Comparison of ENCODE assay signal across 8 cellular contexts in the genomic region with DNA sequence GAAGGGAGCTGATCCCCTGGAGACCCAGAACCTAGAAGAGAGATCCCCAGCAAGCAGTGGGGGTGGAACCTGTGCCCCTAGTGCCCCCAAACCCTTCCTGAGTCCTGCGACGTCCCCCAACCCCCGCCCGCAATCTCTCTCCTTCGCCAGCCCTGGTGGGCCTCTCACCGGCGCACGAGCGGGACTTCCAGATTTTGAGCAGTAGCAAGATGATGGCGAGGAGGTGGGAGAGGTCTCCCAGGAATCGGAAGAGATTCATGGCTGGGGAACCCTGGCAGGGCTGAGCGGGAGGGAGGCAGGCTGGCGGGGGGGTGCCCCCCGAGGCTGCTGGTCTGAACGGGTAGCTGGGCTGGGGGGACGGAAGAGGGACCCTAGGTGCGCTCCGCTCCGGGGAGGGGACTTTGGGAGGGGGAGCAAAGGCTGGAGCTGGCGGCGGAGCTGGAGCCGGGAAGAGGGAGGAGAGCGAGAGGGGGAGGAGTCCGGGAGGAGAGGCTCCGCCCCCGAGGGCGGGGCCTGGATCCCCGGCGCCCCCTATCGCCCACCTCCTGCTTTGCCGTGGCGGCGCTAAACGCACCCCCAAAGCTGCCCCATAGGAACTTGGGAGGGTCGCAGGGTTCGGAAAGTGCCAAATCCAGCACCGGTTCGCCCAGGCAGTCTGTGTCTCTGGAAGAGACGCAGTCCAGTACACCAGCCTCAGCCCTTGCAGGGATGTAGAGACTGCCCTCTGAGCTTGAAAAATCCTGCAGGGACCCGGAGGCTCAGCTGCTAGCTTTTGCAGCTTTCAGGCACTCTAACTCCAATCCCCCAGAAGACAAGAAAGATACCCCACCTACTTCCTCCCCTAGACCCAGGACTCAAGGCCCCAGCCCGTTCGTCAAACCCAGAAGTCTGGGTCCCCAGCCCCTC. TPM values are rescaled to one million over a fixed set of nuclear protein-coding genes. Genes with fewer than 3 reads are reported as not detected.
DNase-seq lines count a peak whose midpoint lies in the region; ATAC-seq, FAIRE-seq and TF ChIP-seq lines count a peak whose summit lies in the region.

A gene (minus strand): TSS at position 452 of the 906 bp plus-strand sequence. CDS start 193 bp downstream, at position 259.

- H3K27ac ChIP-seq in neural cell (ENCODE audit: low read length) (peak within 1 kb of the TSS; percentile 87), substantia nigra (ENCODE audit: low read depth, low read length, poor library complexity, severe bottlenecking) (peak within 1 kb of the TSS; percentile 84)

- no peak for FAIRE-seq in HTR-8/SVneo (lab: Jason Lieb, UNC)

- H3F3A ChIP-seq in neural cell (ENCODE audit: insufficient read depth, low read length, poor library complexity, severe bottlenecking), result no peaks in the 10 kb centered on the region

- TF ChIP-seq CTCF in AG10803 (conservative IDR thresholded peaks at IDR 0.05; ENCODE audit: low read length), result peak; percentile 86
- peak; percentile 93 for TF ChIP-seq CTCF in foreskin fibroblast (IDR thresholded peaks at IDR 0.05; ENCODE audit: low read depth, low read length)
- peak; percentile 96 for TF ChIP-seq CTCF in neural cell (IDR thresholded peaks at IDR 0.05; ENCODE audit: poor library complexity, severe bottlenecking)

- peak within 1 kb of the TSS; percentile 94 for H3K4me2 ChIP-seq in neural cell (ENCODE audit: low read length)

- no peaks in the 10 kb centered on the region for H4K20me1 ChIP-seq in neural cell (ENCODE audit: insufficient read depth)

- peaks cover 5% of the 10 kb centered on the region for H3K27me3 ChIP-seq in neural cell (ENCODE audit: insufficient read depth, low read depth, low read length)

- peak; percentile 65 for ATAC-seq in GM18907 (IDR thresholded peaks at IDR 0.05; ENCODE audit: unreplicated experiment)

- H3K79me2 ChIP-seq in neural cell (replicated peaks; ENCODE audit: insufficient read depth, low read length), result peaks cover 21% of the 10 kb centered on the region

- no peak for TF ChIP-seq RAD21 in neural cell (conservative IDR thresholded peaks at IDR 0.05)

- H3K9me3 ChIP-seq in neural cell (ENCODE audit: low read length), result no peaks in the 10 kb centered on the region

- H3K4me3 ChIP-seq in AG10803 (ENCODE audit: low read length) (peak within 1 kb of the TSS; percentile 95), foreskin fibroblast (ENCODE audit: low read depth in 1 of 2, low read length in 2 of 2) (peak within 1 kb of the TSS; percentile 86 to 95), neural cell (ENCODE audit: low read length) (peak within 1 kb of the TSS; percentile 94)

- H3K9me2 ChIP-seq in neural cell (ENCODE audit: insufficient read depth, low read length), result no peaks in the 10 kb centered on the region

- H2AFZ ChIP-seq in neural cell (ENCODE audit: low read depth, low read length), result peak within 1 kb of the TSS; percentile 87

- H3K36me3 ChIP-seq in neural cell (ENCODE audit: insufficient read depth, low read length), result no peaks in the 10 kb centered on the region

- H3K9ac ChIP-seq in neural cell (ENCODE audit: low read length), result peak within 1 kb of the TSS; percentile 94

- DNase-seq in AG10803 (ENCODE audit: low read depth), result peak; percentile 66
- peak; percentile 79 for DNase-seq in HTR-8/SVneo (ENCODE audit: insufficient read length, low spot score)
- peak; percentile 56 for DNase-seq in RPMI8226
- peak; percentile 68 for DNase-seq in activated gamma-delta T cell treated with Interleukin-2 at 50 U/mL for 16 hours
- peak; percentile 60 to 88 for DNase-seq in foreskin fibroblast
- DNase-seq in substantia nigra (lab: John Stamatoyannopoulos, UW), result peak; percentile 31 to 86 (median 72)

- TF ChIP-seq EP300 in neural cell (conservative IDR thresholded peaks at IDR 0.05; ENCODE audit: poor library complexity, severe bottlenecking), result no peak

TF ChIP-seq in neural cell, 6 proteins besides CTCF, POLR2A, EP300 and RAD21:
- peak; percentile 89 for TF ChIP-seq POLR2AphosphoS5 (IDR thresholded peaks at IDR 0.05)
- peak; percentile 58 for TF ChIP-seq SMC3 (conservative IDR thresholded peaks at IDR 0.05; ENCODE audit: poor library complexity)
- TF ChIP-seq, protein P1, sequence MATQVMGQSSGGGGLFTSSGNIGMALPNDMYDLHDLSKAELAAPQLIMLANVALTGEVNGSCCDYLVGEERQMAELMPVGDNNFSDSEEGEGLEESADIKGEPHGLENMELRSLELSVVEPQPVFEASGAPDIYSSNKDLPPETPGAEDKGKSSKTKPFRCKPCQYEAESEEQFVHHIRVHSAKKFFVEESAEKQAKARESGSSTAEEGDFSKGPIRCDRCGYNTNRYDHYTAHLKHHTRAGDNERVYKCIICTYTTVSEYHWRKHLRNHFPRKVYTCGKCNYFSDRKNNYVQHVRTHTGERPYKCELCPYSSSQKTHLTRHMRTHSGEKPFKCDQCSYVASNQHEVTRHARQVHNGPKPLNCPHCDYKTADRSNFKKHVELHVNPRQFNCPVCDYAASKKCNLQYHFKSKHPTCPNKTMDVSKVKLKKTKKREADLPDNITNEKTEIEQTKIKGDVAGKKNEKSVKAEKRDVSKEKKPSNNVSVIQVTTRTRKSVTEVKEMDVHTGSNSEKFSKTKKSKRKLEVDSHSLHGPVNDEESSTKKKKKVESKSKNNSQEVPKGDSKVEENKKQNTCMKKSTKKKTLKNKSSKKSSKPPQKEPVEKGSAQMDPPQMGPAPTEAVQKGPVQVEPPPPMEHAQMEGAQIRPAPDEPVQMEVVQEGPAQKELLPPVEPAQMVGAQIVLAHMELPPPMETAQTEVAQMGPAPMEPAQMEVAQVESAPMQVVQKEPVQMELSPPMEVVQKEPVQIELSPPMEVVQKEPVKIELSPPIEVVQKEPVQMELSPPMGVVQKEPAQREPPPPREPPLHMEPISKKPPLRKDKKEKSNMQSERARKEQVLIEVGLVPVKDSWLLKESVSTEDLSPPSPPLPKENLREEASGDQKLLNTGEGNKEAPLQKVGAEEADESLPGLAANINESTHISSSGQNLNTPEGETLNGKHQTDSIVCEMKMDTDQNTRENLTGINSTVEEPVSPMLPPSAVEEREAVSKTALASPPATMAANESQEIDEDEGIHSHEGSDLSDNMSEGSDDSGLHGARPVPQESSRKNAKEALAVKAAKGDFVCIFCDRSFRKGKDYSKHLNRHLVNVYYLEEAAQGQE (IDR thresholded peaks at IDR 0.05; ENCODE audit: borderline replicate concordance), result peak; percentile 65
- TF ChIP-seq EZH2 (IDR thresholded peaks at IDR 0.05; ENCODE audit: borderline replicate concordance, insufficient read depth, low read length, poor library complexity, severe bottlenecking), result no peak
- TF ChIP-seq MXI1 (conservative IDR thresholded peaks at IDR 0.05; ENCODE audit: poor library complexity, severe bottlenecking), result peak; percentile 29
- peak; percentile 87 for TF ChIP-seq TAF1 (IDR thresholded peaks at IDR 0.05; ENCODE audit: low read depth)

RNA-seq across cellular contexts. Expression of the gene that starts here (rescaled TPM):
- 42.3 and 46.9 TPM in 2 replicates for polyA plus RNA-seq in neural cell
- 31.2 and 41.4 TPM in 2 replicates for polyA minus RNA-seq in neural cell

Comparison
In these comparisons a context has a peak if more than half of its experiments do, and no peak if none do; other contexts are left out.
1. Peak in every context shown above with its lines: DNase-seq, ATAC-seq, H3K4me3 ChIP-seq and H3K27ac ChIP-seq.